In genomic region chr19:14940266-14940665, GRCh38 we compare ENCODE assay signal across 27 cellular contexts. TPM values are rescaled to one million over a fixed set of nuclear protein-coding genes. Genes with fewer than 3 reads are reported as not detected.
DNase-seq lines count a peak whose midpoint lies in the region; ATAC-seq and TF ChIP-seq lines count a peak whose summit lies in the region.
"Had no signal": no experiment of that assay in that cellular context is flagged by ENCODE, and none has a peak within 500 bp of the region (broad histone marks: within the 10 kb centered on the region; RNA-seq: fewer than 3 reads in every experiment).

No MANE protein-coding gene starts in this region.

- WGBS in endodermal cell (ENCODE audit: insufficient coverage in 1 of 2, insufficient read length in 1 of 2), 2 experiments = 66 to 70% methylated on average over 5 to 6 of the region's 6 CpGs

- H3K4me1 ChIP-seq in endodermal cell (ENCODE audit: control insufficient read depth, insufficient read depth, low read length) = no peaks in the 10 kb centered on the region
- H3K4me1 ChIP-seq: BE2C had no signal

- ATAC-seq in activated CD8-positive, alpha-beta T cell treated with anti-CD3 and anti-CD28 coated beads for 36 hours = no peak
- ATAC-seq: GM12878 had no signal

- H3K36me3 Mint-ChIP-seq in osteocyte (ENCODE audit: unreplicated experiment) = no peaks in the 10 kb centered on the region
- H3K36me3 Mint-ChIP-seq in activated CD8-positive, alpha-beta T cell treated with anti-CD3 and anti-CD28 coated beads for 36 hours (ENCODE audit: low read depth) = no peaks in the 10 kb centered on the region
- no peaks in the 10 kb centered on the region for H3K36me3 Mint-ChIP-seq in endodermal cell (ENCODE audit: low read depth)
- H3K36me3 Mint-ChIP-seq in activated CD4-positive, alpha-beta T cell treated with anti-CD3 and anti-CD28 coated beads, Interleukin-2, amount 10 ng/mL, durations not matched to agents 7 days and 5 days (ENCODE audit: low read depth) = no peaks in the 10 kb centered on the region
- H3K36me3 Mint-ChIP-seq: CD14-positive monocyte; CD4-positive, alpha-beta memory T cell; CD4-positive, CD25-positive, alpha-beta regulatory T cell; CD8-positive, alpha-beta memory T cell had no signal

- H3K27ac Mint-ChIP-seq in osteocyte (ENCODE audit: unreplicated experiment) (no peak overlapping the region), endodermal cell (no peak overlapping the region)
- no peak overlapping the region for H3K27ac Mint-ChIP-seq in activated CD8-positive, alpha-beta T cell treated with anti-CD3 and anti-CD28 coated beads for 36 hours
- H3K27ac Mint-ChIP-seq in activated CD4-positive, alpha-beta T cell treated with anti-CD3 and anti-CD28 coated beads, Interleukin-2, amount 10 ng/mL, durations not matched to agents 7 days and 5 days = no peak overlapping the region
- H3K27ac Mint-ChIP-seq: CD4-positive, alpha-beta memory T cell; CD4-positive, CD25-positive, alpha-beta regulatory T cell; CD8-positive, alpha-beta memory T cell had no signal

- H3K36me3 ChIP-seq in endodermal cell (ENCODE audit: control insufficient read depth, insufficient read depth, low read length) = no peaks in the 10 kb centered on the region
- H3K36me3 ChIP-seq: BE2C, BLaER1 had no signal

- no peak overlapping the region for H3K4me3 ChIP-seq in endodermal cell (ENCODE audit: low read length)
- H3K4me3 ChIP-seq: BLaER1, GM12878 had no signal

- H3K9me3 ChIP-seq in endodermal cell (ENCODE audit: control insufficient read depth, low read length) = peaks cover 37% of the 10 kb centered on the region
- H3K9me3 ChIP-seq: BE2C, BLaER1 had no signal

- H3K4me1 Mint-ChIP-seq in osteocyte (ENCODE audit: unreplicated experiment) (no peaks in the 10 kb centered on the region), endodermal cell (no peaks in the 10 kb centered on the region)
- peaks cover 6% of the 10 kb centered on the region for H3K4me1 Mint-ChIP-seq in activated CD8-positive, alpha-beta T cell treated with anti-CD3 and anti-CD28 coated beads for 36 hours (ENCODE audit: low read depth)
- H3K4me1 Mint-ChIP-seq in activated CD4-positive, alpha-beta T cell treated with anti-CD3 and anti-CD28 coated beads, Interleukin-2, amount 10 ng/mL, durations not matched to agents 7 days and 5 days = no peaks in the 10 kb centered on the region
- H3K4me1 Mint-ChIP-seq: CD4-positive, CD25-positive, alpha-beta regulatory T cell had no signal

- POLR2A ChIA-PET in activated CD8-positive, alpha-beta T cell treated with anti-CD3 and anti-CD28 coated beads for 36 hours (lab: Charles Lee) = no interaction called here
- POLR2A ChIA-PET in activated CD4-positive, alpha-beta T cell treated with anti-CD3 and anti-CD28 coated beads, Interleukin-2, amount 10 ng/mL, durations not matched to agents 7 days and 5 days (lab: Charles Lee) = no interaction called here

- H3K27me3 Mint-ChIP-seq in osteocyte (ENCODE audit: unreplicated experiment) (peaks cover 3% of the 10 kb centered on the region), endodermal cell (ENCODE audit: insufficient read depth) (no peaks in the 10 kb centered on the region)
- peaks cover 2% of the 10 kb centered on the region for H3K27me3 Mint-ChIP-seq in activated CD8-positive, alpha-beta T cell treated with anti-CD3 and anti-CD28 coated beads for 36 hours
- H3K27me3 Mint-ChIP-seq in activated CD4-positive, alpha-beta T cell treated with anti-CD3 and anti-CD28 coated beads, Interleukin-2, amount 10 ng/mL, durations not matched to agents 7 days and 5 days = no peaks in the 10 kb centered on the region

- no peaks in the 10 kb centered on the region for H3K27me3 ChIP-seq in endodermal cell (ENCODE audit: control insufficient read depth, insufficient read depth, low read length, poor library complexity, severe bottlenecking)
- H3K27me3 ChIP-seq: BE2C, BLaER1 had no signal

- intact Hi-C loops in activated CD8-positive, alpha-beta T cell treated with anti-CD3 and anti-CD28 coated beads for 36 hours (cut with micrococcal nuclease) = no loop called here

- H3K4me3 Mint-ChIP-seq in osteocyte (ENCODE audit: unreplicated experiment) (no peak overlapping the region), endodermal cell (no peak overlapping the region)
- no peak overlapping the region for H3K4me3 Mint-ChIP-seq in activated CD8-positive, alpha-beta T cell treated with anti-CD3 and anti-CD28 coated beads for 36 hours
- H3K4me3 Mint-ChIP-seq in activated CD4-positive, alpha-beta T cell treated with anti-CD3 and anti-CD28 coated beads, Interleukin-2, amount 10 ng/mL, durations not matched to agents 7 days and 5 days = no peak overlapping the region
- H3K4me3 Mint-ChIP-seq: CD14-positive monocyte; CD4-positive, alpha-beta memory T cell; CD4-positive, CD25-positive, alpha-beta regulatory T cell; CD8-positive, alpha-beta memory T cell had no signal

- no peak overlapping the region for H3K9ac ChIP-seq in endodermal cell (ENCODE audit: extremely low read depth, low read length, poor library complexity, severe bottlenecking)
- H3K9ac ChIP-seq: BLaER1 had no signal

- DNase-seq in RPMI7951 (ENCODE audit: low read depth) (peak; percentile 4), osteocyte (ENCODE audit: extremely low spot score, unreplicated experiment) (peak; percentile 40), endodermal cell (no peak)
- no peak for DNase-seq in activated CD8-positive, alpha-beta T cell treated with anti-CD3 and anti-CD28 coated beads for 36 hours
- DNase-seq in activated CD4-positive, alpha-beta T cell treated with anti-CD3 and anti-CD28 coated beads, Interleukin-2, amount 10 ng/mL, durations not matched to agents 7 days and 5 days = no peak
- DNase-seq: 8988T; ACHN; BE2C; C1 segment of cervical spinal cord; CD4-positive, alpha-beta memory T cell; CD4-positive, CD25-positive, alpha-beta regulatory T cell; CD8-positive, alpha-beta memory T cell; COR-L47; DMS 273 treated with DMSO at 0.1 percent for 48 hours; DMS153; DMS53; DMS79; DND-41; EL; GDM1 had no signal

- H3K27ac ChIP-seq in endodermal cell (ENCODE audit: low read depth, low read length) = no peak overlapping the region
- H3K27ac ChIP-seq: BLaER1 had no signal

- TF ChIP-seq CTCF in osteocyte (IDR thresholded peaks at IDR 0.05) = no peak
- TF ChIP-seq CTCF in activated CD8-positive, alpha-beta T cell treated with anti-CD3 and anti-CD28 coated beads for 36 hours (IDR thresholded peaks at IDR 0.05) = no peak
- no peak for TF ChIP-seq CTCF in endodermal cell (conservative IDR thresholded peaks at IDR 0.05)

- CTCF ChIA-PET in activated CD8-positive, alpha-beta T cell treated with anti-CD3 and anti-CD28 coated beads for 36 hours (lab: Charles Lee) = no interaction called here
- CTCF ChIA-PET in activated CD4-positive, alpha-beta T cell treated with anti-CD3 and anti-CD28 coated beads, Interleukin-2, amount 10 ng/mL, durations not matched to agents 7 days and 5 days (lab: Charles Lee) = interaction anchor here (0.6 kb wide), 1 partner anchor 9 kb away, joined by 3 read pairs; no protein-coding TSS in a partner anchor

- H3K9me3 Mint-ChIP-seq in osteocyte (ENCODE audit: unreplicated experiment) (no peaks in the 10 kb centered on the region), endodermal cell (peaks cover 69% of the 10 kb centered on the region)
- no peaks in the 10 kb centered on the region for H3K9me3 Mint-ChIP-seq in activated CD8-positive, alpha-beta T cell treated with anti-CD3 and anti-CD28 coated beads for 36 hours
- H3K9me3 Mint-ChIP-seq in activated CD4-positive, alpha-beta T cell treated with anti-CD3 and anti-CD28 coated beads, Interleukin-2, amount 10 ng/mL, durations not matched to agents 7 days and 5 days = no peaks in the 10 kb centered on the region
- H3K9me3 Mint-ChIP-seq: CD8-positive, alpha-beta memory T cell had no signal

RNA-seq across cellular contexts. Expression of gene OR7C2, which starts 1.0 kb away (rescaled TPM):
- total RNA-seq in RPMI7951 (2014; rRNA removed; shearing (Covaris generic)) = not detected in 2 replicates
- not detected in 2 replicates for total RNA-seq in osteocyte
- not detected for total RNA-seq in activated CD8-positive, alpha-beta T cell treated with anti-CD3 and anti-CD28 coated beads for 36 hours
- not detected for total RNA-seq in endodermal cell
- not detected for polyA plus RNA-seq in endodermal cell (2013, experiment 1 of 2)
- not detected for polyA plus RNA-seq in endodermal cell (2013, experiment 2 of 2)
- not detected for total RNA-seq in activated CD4-positive, alpha-beta T cell treated with anti-CD3 and anti-CD28 coated beads, Interleukin-2, amount 10 ng/mL, durations not matched to agents 7 days and 5 days
- total RNA-seq: A673; CD4-positive, alpha-beta memory T cell; CD4-positive, CD25-positive, alpha-beta regulatory T cell; CD8-positive, alpha-beta memory T cell; Daoy; G401; GM12878 had no signal
- polyA plus RNA-seq: AG04450; CD14-positive monocyte; CD4-positive, alpha-beta memory T cell; CD4-positive, CD25-positive, alpha-beta regulatory T cell; CD8-positive, alpha-beta memory T cell; GM12878 had no signal

RNA-seq across cellular contexts. Expression of gene SLC1A6, which starts 39.4 kb away (rescaled TPM):
- 0.10 and 0.36 TPM in 2 replicates for total RNA-seq in RPMI7951 (2014; rRNA removed; shearing (Covaris generic))
- total RNA-seq in osteocyte (not detected in 2 replicates), endodermal cell (1 to 10 TPM in 1 of 2 donors, under 1 TPM in 1; 0.86 to 3.1 TPM)
- total RNA-seq in activated CD8-positive, alpha-beta T cell treated with anti-CD3 and anti-CD28 coated beads for 36 hours = not detected
- polyA plus RNA-seq in endodermal cell (2013, experiment 1 of 2) = 1.4 TPM
- polyA plus RNA-seq in endodermal cell (2013, experiment 2 of 2) = 0.66 TPM
- total RNA-seq in activated CD4-positive, alpha-beta T cell treated with anti-CD3 and anti-CD28 coated beads, Interleukin-2, amount 10 ng/mL, durations not matched to agents 7 days and 5 days = not detected
- total RNA-seq: CD4-positive, alpha-beta memory T cell; CD8-positive, alpha-beta memory T cell; GM12878 had no signal
- polyA plus RNA-seq: AG04450; CD14-positive monocyte; CD4-positive, alpha-beta memory T cell; CD4-positive, CD25-positive, alpha-beta regulatory T cell; CD8-positive, alpha-beta memory T cell had no signal

RNA-seq across cellular contexts. Expression of gene OR7A17, which starts 54.3 kb away (rescaled TPM):
- not detected in 2 replicates for total RNA-seq in RPMI7951 (2014; rRNA removed; shearing (Covaris generic))
- not detected in 2 replicates for total RNA-seq in osteocyte
- total RNA-seq in activated CD8-positive, alpha-beta T cell treated with anti-CD3 and anti-CD28 coated beads for 36 hours = not detected
- not detected for total RNA-seq in endodermal cell
- not detected for polyA plus RNA-seq in endodermal cell (2013, experiment 1 of 2)
- not detected for polyA plus RNA-seq in endodermal cell (2013, experiment 2 of 2)
- not detected for total RNA-seq in activated CD4-positive, alpha-beta T cell treated with anti-CD3 and anti-CD28 coated beads, Interleukin-2, amount 10 ng/mL, durations not matched to agents 7 days and 5 days
- total RNA-seq: A673; CD4-positive, alpha-beta memory T cell; CD4-positive, CD25-positive, alpha-beta regulatory T cell; CD8-positive, alpha-beta memory T cell; Daoy; G401; GM12878 had no signal
- polyA plus RNA-seq: AG04450; CD14-positive monocyte; CD4-positive, alpha-beta memory T cell; CD4-positive, CD25-positive, alpha-beta regulatory T cell; CD8-positive, alpha-beta memory T cell; GM12878 had no signal

Comparison
In these comparisons a context has a peak if more than half of its experiments do, and no peak if none do; other contexts are left out.
1. DNase-seq: peak in RPMI7951 (single experiment) and osteocyte (single experiment); none in activated CD8-positive, alpha-beta T cell treated with anti-CD3 and anti-CD28 coated beads for 36 hours (single experiment), endodermal cell (single experiment) and activated CD4-positive, alpha-beta T cell treated with anti-CD3 and anti-CD28 coated beads, Interleukin-2, amount 10 ng/mL, durations not matched to agents 7 days and 5 days (single experiment).